In genomic region chrX:119004920-119005524, GRCh38 we compare ENCODE assay signal across 8 cellular contexts. TPM values are rescaled to one million over a fixed set of nuclear protein-coding genes. Genes with fewer than 3 reads are reported as not detected.
DNase-seq lines count a peak whose midpoint lies in the region; ATAC-seq and TF ChIP-seq lines count a peak whose summit lies in the region.

No MANE protein-coding gene starts in this region.

- H3K27ac Mint-ChIP-seq in stimulated activated effector memory CD8-positive, alpha-beta T cell treated with anti-CD3 and anti-CD28 coated beads, Interleukin-12 subunit alpha, Interleukin-12 subunit beta, amount 100 ng/mL, for 72 hours = no peak overlapping the region

- no peak overlapping the region for H3K27ac ChIP-seq in dorsolateral prefrontal cortex

- TF ChIP-seq CTCF in dorsolateral prefrontal cortex (IDR thresholded peaks at IDR 0.05 in 54 of 56, conservative IDR thresholded peaks at IDR 0.05 in 2 of 56; ENCODE audit: low read depth in 1 of 56, partially characterized antibody in 56 of 56) = peak in 55 of 56 donors; percentile 18 to 86 (median 74)

- intact Hi-C loops in dorsolateral prefrontal cortex (cut with DNase I) = loop anchor here (5.0 to 10.0 kb wide), 3 partner anchors 62 to 660 kb away; partner anchors contain the start of gene WDR44 (in 1 of the 2)

- DNase-seq in NCI-H1694 (lab: John Stamatoyannopoulos, UW) (peak; percentile 27), NCI-H1694 treated with DMSO at 0.1 percent for 48 hours (lab: John Stamatoyannopoulos, UW) (no peak), NCI-H2227 treated with DMSO at 0.1 percent for 48 hours (lab: John Stamatoyannopoulos, UW) (peak; percentile 9), dorsolateral prefrontal cortex (peak in 7 of 10 donors; percentile 43 to 75 (median 46)), mucosa of gallbladder (ENCODE audit: low spot score) (peak; percentile 47)
- DNase-seq in activated CD4-positive, alpha-beta T cell treated with anti-CD3 and anti-CD28 coated beads, Interleukin-2, amount 50 U/mL, for 1 hour = peak; percentile 50
- peak; percentile 19 to 59 for DNase-seq in stimulated activated effector memory CD8-positive, alpha-beta T cell treated with anti-CD3 and anti-CD28 coated beads, Interleukin-12 subunit alpha, Interleukin-12 subunit beta, amount 100 ng/mL, for 72 hours (ENCODE audit: low spot score in 2 of 2)

- H3K4me3 Mint-ChIP-seq in stimulated activated effector memory CD8-positive, alpha-beta T cell treated with anti-CD3 and anti-CD28 coated beads, Interleukin-12 subunit alpha, Interleukin-12 subunit beta, amount 100 ng/mL, for 72 hours = no peak overlapping the region

- H3K4me1 Mint-ChIP-seq in stimulated activated effector memory CD8-positive, alpha-beta T cell treated with anti-CD3 and anti-CD28 coated beads, Interleukin-12 subunit alpha, Interleukin-12 subunit beta, amount 100 ng/mL, for 72 hours = peaks cover 4% of the 10 kb centered on the region

- H3K27me3 ChIP-seq in dorsolateral prefrontal cortex = peaks cover 0 to 71% (median 7%) of the 10 kb centered on the region in 45 donors

- no peak overlapping the region for H3K4me3 ChIP-seq in dorsolateral prefrontal cortex

- ATAC-seq in HG02642 (IDR thresholded peaks at IDR 0.05; ENCODE audit: poor library complexity, unreplicated experiment) = peak; percentile 87
- peak; percentile 79 for ATAC-seq in stimulated activated effector memory CD8-positive, alpha-beta T cell treated with anti-CD3 and anti-CD28 coated beads, Interleukin-12 subunit alpha, Interleukin-12 subunit beta, amount 100 ng/mL, for 72 hours

- H3K36me3 Mint-ChIP-seq in stimulated activated effector memory CD8-positive, alpha-beta T cell treated with anti-CD3 and anti-CD28 coated beads, Interleukin-12 subunit alpha, Interleukin-12 subunit beta, amount 100 ng/mL, for 72 hours = peaks cover 6% of the 10 kb centered on the region

- no peaks in the 10 kb centered on the region for H3K9me3 Mint-ChIP-seq in stimulated activated effector memory CD8-positive, alpha-beta T cell treated with anti-CD3 and anti-CD28 coated beads, Interleukin-12 subunit alpha, Interleukin-12 subunit beta, amount 100 ng/mL, for 72 hours

RNA-seq across cellular contexts. Expression of gene LONRF3, which starts 30.6 kb away (rescaled TPM):
- total RNA-seq in dorsolateral prefrontal cortex (10 to 100 TPM in 20 of 120 experiments, 1 to 10 TPM in 100; 2.8 to 18.1 (median 6.8) TPM), mucosa of gallbladder (4.7 TPM)
